Comparison of ENCODE assay signal across 29 cellular contexts in genomic region chr11:64132982-64133705, GRCh38.
"Had no signal": no experiment of that assay in that cellular context is flagged by ENCODE, and none has a peak within 500 bp of the region (broad histone marks: within the 10 kb centered on the region; RNA-seq: fewer than 3 reads in every experiment).

No MANE protein-coding gene starts in this region.

- H3K4me1 Mint-ChIP-seq: activated CD4-positive, alpha-beta T cell treated with anti-CD3 and anti-CD28 coated beads, Interleukin-2, amount 10 ng/mL, durations not matched to agents 7 days and 5 days; activated CD8-positive, alpha-beta memory T cell treated with anti-CD3 and anti-CD28 coated beads, Interleukin-2, amount 10 ng/mL, durations not matched to agents 7 days and 5 days; natural killer cell had no signal

- H3K9me3 Mint-ChIP-seq: activated CD4-positive, alpha-beta T cell treated with anti-CD3 and anti-CD28 coated beads, Interleukin-2, amount 10 ng/mL, durations not matched to agents 7 days and 5 days; activated CD8-positive, alpha-beta T cell treated with anti-CD3 and anti-CD28 coated beads for 36 hours; activated T-cell treated with anti-CD3 and anti-CD28 coated beads, Interleukin-2, amount 50 U/mL, for 72 hours; natural killer cell; WTC11 had no signal

- H3K27me3 ChIP-seq: colonic mucosa, esophagus squamous epithelium, heart right ventricle, left lung, ovary, suprapubic skin, tibial nerve had no signal

- H3K9me3 ChIP-seq: colonic mucosa, esophagus squamous epithelium, heart right ventricle, left lung, lower lobe of right lung, ovary, suprapubic skin, tibial nerve had no signal

- H3K4me3 Mint-ChIP-seq: activated CD4-positive, alpha-beta T cell treated with anti-CD3 and anti-CD28 coated beads, Interleukin-2, amount 10 ng/mL, durations not matched to agents 7 days and 5 days; activated CD8-positive, alpha-beta memory T cell treated with anti-CD3 and anti-CD28 coated beads, Interleukin-2, amount 10 ng/mL, durations not matched to agents 7 days and 5 days; activated CD8-positive, alpha-beta T cell treated with anti-CD3 and anti-CD28 coated beads for 36 hours; activated naive CD8-positive, alpha-beta T cell; activated T-cell treated with anti-CD3 and anti-CD28 coated beads, Interleukin-2, amount 50 U/mL, for 72 hours; natural killer cell; T-helper 17 cell; WTC11 had no signal

- H3K4me1 ChIP-seq: colonic mucosa, esophagus squamous epithelium had no signal

- H3K27ac Mint-ChIP-seq: activated CD4-positive, alpha-beta T cell treated with anti-CD3 and anti-CD28 coated beads, Interleukin-2, amount 10 ng/mL, durations not matched to agents 7 days and 5 days; activated CD8-positive, alpha-beta memory T cell treated with anti-CD3 and anti-CD28 coated beads, Interleukin-2, amount 10 ng/mL, durations not matched to agents 7 days and 5 days; activated CD8-positive, alpha-beta T cell treated with anti-CD3 and anti-CD28 coated beads for 36 hours; activated naive CD8-positive, alpha-beta T cell; activated T-cell treated with anti-CD3 and anti-CD28 coated beads, Interleukin-2, amount 50 U/mL, for 72 hours; natural killer cell; progenitor cell of endocrine pancreas; T-helper 17 cell had no signal

- FAIRE-seq: endometrium had no signal

- H3K36me3 ChIP-seq: colonic mucosa, heart right ventricle, left lung, lower lobe of right lung, ovary, suprapubic skin, tibial nerve had no signal

- H3K4me3 ChIP-seq: colonic mucosa, esophagus squamous epithelium, heart right ventricle, left lung, lower lobe of right lung, ovary, smooth muscle cell, suprapubic skin, tibial nerve had no signal

- H3K27ac ChIP-seq: colonic mucosa, epithelial cell of prostate, esophagus squamous epithelium, heart right ventricle, left lung, lower lobe of right lung, ovary, suprapubic skin had no signal

- DNase-seq: activated CD4-positive, alpha-beta T cell treated with anti-CD3 and anti-CD28 coated beads for 1 hour; activated CD4-positive, alpha-beta T cell treated with anti-CD3 and anti-CD28 coated beads, Interleukin-2, amount 10 ng/mL, durations not matched to agents 7 days and 5 days; activated CD8-positive, alpha-beta memory T cell treated with anti-CD3 and anti-CD28 coated beads, Interleukin-2, amount 10 ng/mL, durations not matched to agents 7 days and 5 days; activated CD8-positive, alpha-beta T cell treated with anti-CD3 and anti-CD28 coated beads for 36 hours; activated naive CD4-positive, alpha-beta T cell; activated T-cell treated with anti-CD3 and anti-CD28 coated beads, Interleukin-2, amount 50 U/mL, for 72 hours; colonic mucosa; effector CD8-positive, alpha-beta T cell; esophagus squamous epithelium; foreskin melanocyte; heart right ventricle; kidney glomerular epithelial cell; left lung; lower lobe of right lung; mesendoderm; natural killer cell; ovary; stimulated activated CD4-positive, alpha-beta T cell treated with anti-CD3 and anti-CD28 coated beads, Interleukin-2, amount 100 ng/mL, for 24 hours; stimulated activated naive CD4-positive, alpha-beta T cell; T-helper 17 cell; T1000 had no signal

- ATAC-seq: activated CD8-positive, alpha-beta memory T cell treated with anti-CD3 and anti-CD28 coated beads, Interleukin-2, amount 10 ng/mL, durations not matched to agents 7 days and 5 days; activated CD8-positive, alpha-beta T cell treated with anti-CD3 and anti-CD28 coated beads for 36 hours; activated T-cell treated with anti-CD3 and anti-CD28 coated beads, Interleukin-2, amount 50 U/mL, for 72 hours; left lung; lower lobe of right lung; natural killer cell; T-helper 17 cell; WTC11 had no signal

- H3K36me3 Mint-ChIP-seq: activated CD8-positive, alpha-beta memory T cell treated with anti-CD3 and anti-CD28 coated beads, Interleukin-2, amount 10 ng/mL, durations not matched to agents 7 days and 5 days; activated naive CD8-positive, alpha-beta T cell; natural killer cell; WTC11 had no signal

- H3K27me3 Mint-ChIP-seq: activated CD4-positive, alpha-beta T cell treated with anti-CD3 and anti-CD28 coated beads, Interleukin-2, amount 10 ng/mL, durations not matched to agents 7 days and 5 days; activated CD8-positive, alpha-beta memory T cell treated with anti-CD3 and anti-CD28 coated beads, Interleukin-2, amount 10 ng/mL, durations not matched to agents 7 days and 5 days; activated CD8-positive, alpha-beta T cell treated with anti-CD3 and anti-CD28 coated beads for 36 hours; activated naive CD8-positive, alpha-beta T cell; T-helper 17 cell had no signal

- H3K4me2 ChIP-seq: smooth muscle cell had no signal
